ENCODE assay signal across 8 cellular contexts in the genomic region with DNA sequence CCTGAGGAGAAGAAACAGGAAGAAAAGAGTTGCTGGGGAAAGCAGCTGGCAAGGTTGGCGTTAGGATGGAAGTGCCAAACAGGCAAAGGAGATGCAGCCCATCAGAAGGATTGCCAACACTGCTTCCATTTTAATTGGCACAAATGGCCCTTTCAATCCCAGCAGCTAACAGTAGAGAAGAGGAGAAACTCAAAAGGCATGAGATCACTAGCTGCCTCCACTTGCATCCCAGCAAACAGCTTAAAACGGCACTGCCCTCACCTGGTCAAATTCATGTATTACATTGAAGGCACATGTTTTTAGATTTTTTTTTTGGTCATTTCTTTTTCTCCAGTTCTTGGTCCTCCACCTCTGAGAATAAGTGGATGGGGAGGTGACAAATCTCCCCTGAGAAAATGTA. TPM values are rescaled to one million over a fixed set of nuclear protein-coding genes. Genes with fewer than 3 reads are reported as not detected.
A peak's percentile ranks its signal among the peaks of the same experiment; 100 is the strongest.
DNase-seq lines count a peak whose midpoint lies in the region; ATAC-seq and TF ChIP-seq lines count a peak whose summit lies in the region.

No MANE protein-coding gene starts in this region.

- DNase-seq in AG04450 (ENCODE audit: low read depth, low spot score), result peak; percentile 18
- DNase-seq in NCI-H2196 treated with DMSO at 0.1 percent for 48 hours (lab: John Stamatoyannopoulos, UW; ENCODE audit: unreplicated experiment), result peak; percentile 19
- peak; percentile 69 for DNase-seq in activated CD4-positive, alpha-beta T cell treated with anti-CD3 and anti-CD28 coated beads for 48 hours
- DNase-seq in endothelial cell (ENCODE audit: low spot score), result peak; percentile 54
- peak; percentile 56 for DNase-seq in myocyte (ENCODE audit: low read depth)
- no peak for DNase-seq in type B pancreatic cell (ENCODE audit: extremely low spot score, unreplicated experiment)

- no peaks in the 10 kb centered on the region for H3K27me3 ChIP-seq in AG04450 (ENCODE audit: control insufficient read depth, insufficient read depth, low read length)

- H3K27me3 Mint-ChIP-seq in endothelial cell (ENCODE audit: unreplicated experiment), result no peaks in the 10 kb centered on the region
- no peaks in the 10 kb centered on the region for H3K27me3 Mint-ChIP-seq in type B pancreatic cell

- POLR2A ChIA-PET in AG04450 (lab: Yijun Ruan, JAX), result no interaction called here

- H3K4me3 Mint-ChIP-seq in endothelial cell (ENCODE audit: unreplicated experiment), result no peak overlapping the region
- H3K4me3 Mint-ChIP-seq in type B pancreatic cell, result no peak overlapping the region

- CTCF ChIA-PET in AG04450 (lab: Charles Lee), result interaction anchor here (0.6 to 1.2 kb wide), 3 partner anchors 28 to 682 kb away, joined by 3 to 7 read pairs (median 4); no protein-coding TSS in a partner anchor

- no peak for ATAC-seq in HG03108 (IDR thresholded peaks at IDR 0.05; ENCODE audit: unreplicated experiment)

- H3K4me1 Mint-ChIP-seq in endothelial cell (ENCODE audit: unreplicated experiment), result no peaks in the 10 kb centered on the region
- H3K4me1 Mint-ChIP-seq in type B pancreatic cell (ENCODE audit: unreplicated experiment), result no peaks in the 10 kb centered on the region

- H3K27ac ChIP-seq in AG04450 (ENCODE audit: low read depth, low read length), result no peak overlapping the region

- H3K27ac Mint-ChIP-seq in endothelial cell (ENCODE audit: unreplicated experiment) (no peak overlapping the region), type B pancreatic cell (no peak overlapping the region)

- peak; percentile 57 for TF ChIP-seq CTCF in AG04450 (IDR thresholded peaks at IDR 0.05; ENCODE audit: low read depth, low read length)
- TF ChIP-seq CTCF in GM12875 (IDR thresholded peaks at IDR 0.05; ENCODE audit: borderline replicate concordance, insufficient read depth, low read depth, low read length), result peak; percentile 46; the same call in 1 of the 2 replicates
- TF ChIP-seq CTCF in endothelial cell (IDR thresholded peaks at IDR 0.05; ENCODE audit: unreplicated experiment), result peak; percentile 54
- TF ChIP-seq CTCF in type B pancreatic cell (conservative IDR thresholded peaks at IDR 0.05), result peak; percentile 77

- H3K9me3 Mint-ChIP-seq in endothelial cell (ENCODE audit: unreplicated experiment) (no peaks in the 10 kb centered on the region), type B pancreatic cell (no peaks in the 10 kb centered on the region)

- H3K4me3 ChIP-seq in AG04450 (ENCODE audit: low read depth, low read length) (no peak overlapping the region), GM12875 (ENCODE audit: low read depth, low read length) (no peak overlapping the region)

- H3K36me3 Mint-ChIP-seq in endothelial cell (ENCODE audit: low read depth, unreplicated experiment) (no peaks in the 10 kb centered on the region), type B pancreatic cell (no peaks in the 10 kb centered on the region)

- H3K9me3 ChIP-seq in AG04450 (ENCODE audit: control insufficient read depth, insufficient read depth, low read length), result no peaks in the 10 kb centered on the region

RNA-seq across cellular contexts. Expression of a gene that starts 34.1 kb away (rescaled TPM):
- not detected in 2 replicates for polyA plus RNA-seq in AG04450 (2011; rRNA removed)
- polyA minus RNA-seq in AG04450 (2011; rRNA and poly(A)+ RNA removed), result not detected in 2 replicates
- total RNA-seq in endothelial cell (ENCODE audit: unreplicated experiment), result 0.54 TPM
- not detected in 2 replicates for total RNA-seq in myocyte
- polyA plus RNA-seq in myocyte (2012), result 0.10 TPM
- total RNA-seq in type B pancreatic cell (ENCODE audit: low replicate concordance), result not detected in 2 replicates
